In genomic region chr6:111804627-111805235, GRCh38 we compare ENCODE assay signal across 1 cellular context.
TF ChIP-seq lines count a peak whose summit lies in the region.

No MANE protein-coding gene starts in this region.

TF ChIP-seq in K562, 482 proteins besides CTCF, POLR2A, EP300 and RAD21 (continued from another document and continues in another):
- TF ChIP-seq ZBTB11 (CRISPR knock-in tag; IDR thresholded peaks at IDR 0.05) (peak in 1 of 3 experiments; percentile 49; a peak in 1 of 6 replicates), ZNF830 (CRISPR knock-in tag; IDR thresholded peaks at IDR 0.05) (no peak), HOMEZ (CRISPR knock-in tag; IDR thresholded peaks at IDR 0.05) (no peak), NFE2 (IDR thresholded peaks at IDR 0.05; ENCODE audit: low read depth) (no peak), BCLAF1 (IDR thresholded peaks at IDR 0.05; ENCODE audit: borderline replicate concordance in 1 of 2, control insufficient read depth in 1 of 2, low read depth in 2 of 2, low read length in 1 of 2) (no peak), ZNF253 (CRISPR knock-in tag; conservative IDR thresholded peaks at IDR 0.05) (no peak), ZFP30 (CRISPR knock-in tag; IDR thresholded peaks at IDR 0.05; ENCODE audit: borderline replicate concordance) (no peak), ZNF316 (IDR thresholded peaks at IDR 0.05) (peak; percentile 98), CREM (IDR thresholded peaks at IDR 0.05; ENCODE audit: low read depth) (peak; percentile 49), MEF2D (tag; conservative IDR thresholded peaks at IDR 0.05; ENCODE audit: low read depth) (no peak), CHD7 (IDR thresholded peaks at IDR 0.05; ENCODE audit: low read depth, low read length) (no peak), ELK3 (CRISPR knock-in tag; IDR thresholded peaks at IDR 0.05) (no peak), CTCFL (IDR thresholded peaks at IDR 0.05; ENCODE audit: borderline replicate concordance, insufficient read depth, low read depth, low read length, poor library complexity, severe bottlenecking) (no peak), ZNF589 (CRISPR knock-in tag; IDR thresholded peaks at IDR 0.05; ENCODE audit: low read depth) (peak; percentile 36; the same call in 1 of the 2 replicates), RCOR1 (IDR thresholded peaks at IDR 0.05; ENCODE audit: borderline replicate concordance in 1 of 2, low read depth in 2 of 2, low read length in 2 of 2) (peak; percentile 60 to 77; a peak in 2 of 4 replicates), IRF9 (tag; IDR thresholded peaks at IDR 0.05) (no peak), CREB3 (tag; conservative IDR thresholded peaks at IDR 0.05; ENCODE audit: low read depth) (0 out of 2 replicates have a peak, but pooled peaks have one; percentile 47), CXXC5 (CRISPR knock-in tag; IDR thresholded peaks at IDR 0.05) (peak; percentile 62), SREBF1 (IDR thresholded peaks at IDR 0.05; ENCODE audit: borderline replicate concordance, low read depth, low read length) (no peak), KAT2B (IDR thresholded peaks at IDR 0.05; ENCODE audit: low read depth, low read length) (no peak), MAFF (IDR thresholded peaks at IDR 0.05; ENCODE audit: low read length) (peak; percentile 93), RBM39 (optimal IDR thresholded peaks at IDR 0.05; ENCODE audit: low read depth, low read length) (no peak), TCF7 (IDR thresholded peaks at IDR 0.05; ENCODE audit: borderline replicate concordance) (peak; percentile 47; the same call in 1 of the 2 replicates), NELFE (IDR thresholded peaks at IDR 0.05; ENCODE audit: insufficient read depth, insufficient read length) (no peak)
